Comparison of ENCODE assay signal across 25 cellular contexts in the genomic region with DNA sequence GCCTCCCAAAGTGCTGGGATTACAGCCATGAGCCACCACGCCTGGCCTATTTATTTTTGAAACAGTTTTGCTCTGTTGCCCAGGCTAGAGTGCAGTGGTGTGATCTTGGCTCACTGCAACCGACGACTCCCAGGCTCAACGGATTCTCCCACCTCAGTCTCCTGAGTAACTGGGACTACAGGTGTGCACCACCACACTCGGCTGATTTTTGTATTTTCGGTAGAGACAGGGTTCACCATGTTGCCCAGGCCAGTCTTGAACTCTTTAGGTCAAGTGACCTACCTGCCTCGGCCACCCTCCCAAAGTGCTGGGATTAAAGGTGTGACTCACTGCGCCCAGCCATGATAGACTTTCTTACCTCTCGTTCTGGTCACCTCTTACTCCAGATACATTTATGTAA.
"Had no signal": no experiment of that assay in that cellular context is flagged by ENCODE, and none has a peak within 500 bp of the region (broad histone marks: within the 10 kb centered on the region; RNA-seq: fewer than 3 reads in every experiment).

No MANE protein-coding gene starts in this region.

- H3K36me3 ChIP-seq: colonic mucosa, pancreas had no signal

- H3K36me3 Mint-ChIP-seq: naive B cell had no signal

- DNase-seq: activated CD4-positive, alpha-beta memory T cell treated with anti-CD3 and anti-CD28 coated beads, Interleukin-2, amount 10 ng/mL, durations not matched to agents 7 days and 5 days; activated CD4-positive, alpha-beta T cell treated with anti-CD3 and anti-CD28 coated beads for 48 hours; activated gamma-delta T cell treated with Interleukin-2 at 50 U/mL for 16 hours; activated naive CD4-positive, alpha-beta T cell treated with anti-CD3 and anti-CD28 coated beads, Interleukin-2, amount 50 U/mL, for 16 hours; activated T-cell treated with anti-CD3 and anti-CD28 coated beads, Interleukin-2, amount 50 U/mL, for 1 hour; cerebellar nuclear complex; colonic mucosa; effector memory CD4-positive, alpha-beta T cell; islet precursor cell; left ventricle myocardium inferior; naive B cell; nucleus accumbens; psoas muscle; stimulated activated CD4-positive, alpha-beta T cell treated with anti-CD3 and anti-CD28 coated beads, Interleukin-2, amount 100 ng/mL, for 24 hours; stimulated activated naive CD4-positive, alpha-beta T cell; tibial artery; upper lobe of right lung had no signal

- H3K27me3 Mint-ChIP-seq: activated CD4-positive, alpha-beta memory T cell treated with anti-CD3 and anti-CD28 coated beads, Interleukin-2, amount 10 ng/mL, durations not matched to agents 7 days and 5 days; activated T-helper 17 cell treated with anti-CD3 and anti-CD28 coated beads, Interleukin-2, amount 50 U/mL, for 72 hours; naive B cell had no signal

- H3K4me1 ChIP-seq: colonic mucosa, gastroesophageal sphincter, pancreas, psoas muscle, suprapubic skin, tibial artery, upper lobe of right lung had no signal

- H3K27ac Mint-ChIP-seq: activated CD4-positive, alpha-beta memory T cell treated with anti-CD3 and anti-CD28 coated beads, Interleukin-2, amount 10 ng/mL, durations not matched to agents 7 days and 5 days; activated T-helper 17 cell treated with anti-CD3 and anti-CD28 coated beads, Interleukin-2, amount 50 U/mL, for 72 hours had no signal

- H3K9me3 ChIP-seq: colonic mucosa, gastroesophageal sphincter, left ventricle myocardium inferior, pancreas, psoas muscle, suprapubic skin, tibial artery, upper lobe of right lung had no signal

- H3K27me3 ChIP-seq: colonic mucosa, gastroesophageal sphincter, hepatocyte, pancreas, suprapubic skin, tibial artery, upper lobe of right lung had no signal

- ATAC-seq: activated CD4-positive, CD25-positive, alpha-beta regulatory T cell treated with anti-CD3 and anti-CD28 coated beads, Interleukin-2, amount 50 U/mL, for 24 hours; activated T-helper 17 cell treated with anti-CD3 and anti-CD28 coated beads, Interleukin-2, amount 50 U/mL, for 72 hours; gastroesophageal sphincter; pancreas; psoas muscle; upper lobe of right lung had no signal

- H3K27ac ChIP-seq: colonic mucosa, gastroesophageal sphincter, hepatocyte, left ventricle myocardium inferior, pancreas, psoas muscle, suprapubic skin, tibial artery, upper lobe of right lung, VCaP had no signal

- H3K4me3 ChIP-seq: colonic mucosa, gastroesophageal sphincter, hepatocyte, left ventricle myocardium inferior, pancreas, psoas muscle, smooth muscle cell, suprapubic skin, tibial artery, upper lobe of right lung had no signal

- H3K9me3 Mint-ChIP-seq: activated CD4-positive, alpha-beta memory T cell treated with anti-CD3 and anti-CD28 coated beads, Interleukin-2, amount 10 ng/mL, durations not matched to agents 7 days and 5 days; activated T-helper 17 cell treated with anti-CD3 and anti-CD28 coated beads, Interleukin-2, amount 50 U/mL, for 72 hours; naive B cell had no signal

- H3K4me1 Mint-ChIP-seq: naive B cell had no signal

- H3K4me3 Mint-ChIP-seq: activated CD4-positive, alpha-beta memory T cell treated with anti-CD3 and anti-CD28 coated beads, Interleukin-2, amount 10 ng/mL, durations not matched to agents 7 days and 5 days; activated T-helper 17 cell treated with anti-CD3 and anti-CD28 coated beads, Interleukin-2, amount 50 U/mL, for 72 hours; naive B cell had no signal
